In genomic region chr18:73848656-73849055, GRCh38 we compare ENCODE assay signal across 1 cellular context.
TF ChIP-seq lines count a peak whose summit lies in the region.

No MANE protein-coding gene starts in this region.

TF ChIP-seq in WTC11, 78 proteins besides CTCF, POLR2A, EP300 and RAD21 (continued from another document):
- TF ChIP-seq, protein P1, sequence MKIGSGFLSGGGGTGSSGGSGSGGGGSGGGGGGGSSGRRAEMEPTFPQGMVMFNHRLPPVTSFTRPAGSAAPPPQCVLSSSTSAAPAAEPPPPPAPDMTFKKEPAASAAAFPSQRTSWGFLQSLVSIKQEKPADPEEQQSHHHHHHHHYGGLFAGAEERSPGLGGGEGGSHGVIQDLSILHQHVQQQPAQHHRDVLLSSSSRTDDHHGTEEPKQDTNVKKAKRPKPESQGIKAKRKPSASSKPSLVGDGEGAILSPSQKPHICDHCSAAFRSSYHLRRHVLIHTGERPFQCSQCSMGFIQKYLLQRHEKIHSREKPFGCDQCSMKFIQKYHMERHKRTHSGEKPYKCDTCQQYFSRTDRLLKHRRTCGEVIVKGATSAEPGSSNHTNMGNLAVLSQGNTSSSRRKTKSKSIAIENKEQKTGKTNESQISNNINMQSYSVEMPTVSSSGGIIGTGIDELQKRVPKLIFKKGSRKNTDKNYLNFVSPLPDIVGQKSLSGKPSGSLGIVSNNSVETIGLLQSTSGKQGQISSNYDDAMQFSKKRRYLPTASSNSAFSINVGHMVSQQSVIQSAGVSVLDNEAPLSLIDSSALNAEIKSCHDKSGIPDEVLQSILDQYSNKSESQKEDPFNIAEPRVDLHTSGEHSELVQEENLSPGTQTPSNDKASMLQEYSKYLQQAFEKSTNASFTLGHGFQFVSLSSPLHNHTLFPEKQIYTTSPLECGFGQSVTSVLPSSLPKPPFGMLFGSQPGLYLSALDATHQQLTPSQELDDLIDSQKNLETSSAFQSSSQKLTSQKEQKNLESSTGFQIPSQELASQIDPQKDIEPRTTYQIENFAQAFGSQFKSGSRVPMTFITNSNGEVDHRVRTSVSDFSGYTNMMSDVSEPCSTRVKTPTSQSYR (CRISPR knock-in tag; IDR thresholded peaks at IDR 0.05) = no peak
